Comparison of ENCODE assay signal across 8 cellular contexts in the genomic region with DNA sequence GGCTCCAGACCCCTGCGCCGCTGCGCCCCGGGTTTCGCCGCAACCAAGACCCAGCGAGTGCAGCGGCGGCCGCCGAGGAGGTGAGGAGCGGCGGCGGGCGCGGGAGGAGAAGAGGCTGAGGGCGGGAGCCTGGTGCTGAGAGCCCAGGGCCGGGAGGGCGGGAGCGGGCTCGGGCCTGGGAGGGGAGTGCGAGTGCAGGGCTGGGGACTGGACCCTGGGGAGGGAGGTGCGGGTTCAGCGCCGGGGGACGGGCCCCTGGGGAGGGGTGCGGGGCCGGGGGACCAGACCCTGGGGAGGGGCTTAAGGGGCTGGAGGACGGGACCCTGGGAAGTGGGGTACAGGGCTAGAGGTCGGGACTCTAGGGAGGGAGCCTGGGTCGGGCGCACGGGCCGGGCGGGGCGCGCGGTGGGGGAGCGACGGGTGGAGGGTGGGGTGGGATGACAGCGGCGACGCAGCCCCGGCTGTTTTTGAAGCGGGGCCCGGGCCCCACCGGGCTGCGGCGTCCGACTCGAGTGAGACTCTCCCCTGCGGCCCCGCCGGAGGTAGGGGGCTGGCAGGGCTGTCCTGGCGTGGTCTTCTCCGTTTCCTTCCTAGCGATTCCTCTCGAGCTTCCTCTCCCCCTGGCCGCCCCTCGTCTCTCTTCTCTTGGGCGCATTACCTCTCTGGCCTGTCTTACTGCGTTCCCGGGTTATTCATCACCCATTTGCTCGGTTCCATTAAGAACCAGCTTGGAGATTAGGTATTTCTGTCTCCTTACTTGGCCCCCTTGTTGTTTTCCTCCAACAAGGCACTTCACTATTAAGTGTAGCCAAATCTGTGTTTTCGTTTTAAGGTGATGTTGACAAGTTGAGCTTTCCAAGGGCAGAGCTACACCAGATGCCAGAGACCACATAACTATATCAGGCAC. TPM values are rescaled to one million over a fixed set of nuclear protein-coding genes. Genes with fewer than 3 reads are reported as not detected.
DNase-seq lines count a peak whose midpoint lies in the region; TF ChIP-seq lines count a peak whose summit lies in the region.

No MANE protein-coding gene starts in this region.

- H3K27ac Mint-ChIP-seq in progenitor cell of endocrine pancreas: peak overlapping the region; percentile 98

- in situ Hi-C loops in HAP-1 (cut with MboI; ENCODE audit: low sequenced_read_pairs): no loop called here

- H3K4me3 ChIP-seq in HAP-1 (peak overlapping the region; percentile 67), cardiac muscle cell (peak overlapping the region; percentile 79)

- no peaks in the 10 kb centered on the region for H3K9me3 Mint-ChIP-seq in progenitor cell of endocrine pancreas (ENCODE audit: low read depth)

- peaks cover 26% of the 10 kb centered on the region for H3K4me1 Mint-ChIP-seq in progenitor cell of endocrine pancreas (ENCODE audit: low read depth)

- no peaks in the 10 kb centered on the region for H3K27me3 Mint-ChIP-seq in progenitor cell of endocrine pancreas

- peak overlapping the region; percentile 81 for H3K4me3 Mint-ChIP-seq in progenitor cell of endocrine pancreas (ENCODE audit: low read depth)

- H3K9me3 ChIP-seq in HAP-1 (no peaks in the 10 kb centered on the region), cardiac muscle cell (ENCODE audit: low read depth) (no peaks in the 10 kb centered on the region)

- H3K27ac ChIP-seq in cardiac muscle cell: peak overlapping the region; percentile 93

- H3K36me3 Mint-ChIP-seq in progenitor cell of endocrine pancreas (ENCODE audit: insufficient read depth): peaks cover 3% of the 10 kb centered on the region

- TF ChIP-seq CTCF in cardiac muscle cell (IDR thresholded peaks at IDR 0.05; ENCODE audit: low read depth, low read length): no peak
- no peak for TF ChIP-seq CTCF in progenitor cell of endocrine pancreas (IDR thresholded peaks at IDR 0.05; ENCODE audit: unreplicated experiment)

- H3K27me3 ChIP-seq in HAP-1 (ENCODE audit: low read depth) (no peaks in the 10 kb centered on the region), cardiac muscle cell (no peaks in the 10 kb centered on the region)

- H3K36me3 ChIP-seq in HAP-1 (replicated peaks) (peaks cover 25% of the 10 kb centered on the region), cardiac muscle cell (peaks cover 24% of the 10 kb centered on the region)

- DNase-seq in GM03348 (ENCODE audit: low spot score): peak; percentile 52
- DNase-seq in HAP-1 (ENCODE audit: low spot score in 2 of 2): peak in 1 of 2 experiments; percentile 45
- peak; percentile 74 for DNase-seq in NCI-H69 (lab: John Stamatoyannopoulos, UW)
- DNase-seq in activated naive CD4-positive, alpha-beta T cell treated with anti-CD3 and anti-CD28 coated beads, Interleukin-2, amount 50 U/mL, for 16 hours: peak; percentile 48
- DNase-seq in cardiac muscle cell (ENCODE audit: low read depth in 1 of 2, low spot score in 1 of 2): peak; percentile 41 to 74
- DNase-seq in progenitor cell of endocrine pancreas (ENCODE audit: low spot score, unreplicated experiment): peak; percentile 28
- DNase-seq in T1000 (lab: John Stamatoyannopoulos, UW): no peak
- DNase-seq in NCI-H1092 treated with DMSO at 0.1 percent for 48 hours (lab: John Stamatoyannopoulos, UW): no peak

- H3K4me1 ChIP-seq in HAP-1 (peaks cover 24% of the 10 kb centered on the region), cardiac muscle cell (ENCODE audit: low read depth) (peaks cover 9% of the 10 kb centered on the region)

RNA-seq across cellular contexts. Expression of a gene that starts 0.7 kb away (rescaled TPM):
- total RNA-seq in cardiac muscle cell (57.7 and 66.9 TPM in 2 replicates), progenitor cell of endocrine pancreas (62.6 and 65.1 TPM in 2 replicates)
- polyA plus RNA-seq in cardiac muscle cell: 21.1 and 25.6 TPM in 2 replicates

Comparison
In these comparisons a context has a peak if more than half of its experiments do, and no peak if none do; other contexts are left out.
1. DNase-seq: peak in GM03348 (single experiment), NCI-H69 (single experiment), activated naive CD4-positive, alpha-beta T cell treated with anti-CD3 and anti-CD28 coated beads, Interleukin-2, amount 50 U/mL, for 16 hours (single experiment), cardiac muscle cell (2 of 2) and progenitor cell of endocrine pancreas (single experiment); none in T1000 (single experiment) and NCI-H1092 treated with DMSO at 0.1 percent for 48 hours (single experiment).